Comparison of ENCODE assay signal across 21 cellular contexts in genomic region chr2:20917724-20918572, GRCh38.
A peak's percentile ranks its signal among the peaks of the same experiment; 100 is the strongest.
DNase-seq lines count a peak whose midpoint lies in the region; ATAC-seq and TF ChIP-seq lines count a peak whose summit lies in the region.
"Had no signal": no experiment of that assay in that cellular context is flagged by ENCODE, and none has a peak within 500 bp of the region (broad histone marks: within the 10 kb centered on the region; RNA-seq: fewer than 3 reads in every experiment).

No MANE protein-coding gene starts in this region.

- H3K9me3 ChIP-seq in fibroblast of lung (ENCODE audit: control insufficient read depth, insufficient read depth, low read depth, low read length) = no peaks in the 10 kb centered on the region
- H3K9me3 ChIP-seq: prostate gland, transverse colon had no signal

- no peaks in the 10 kb centered on the region for H3K79me2 ChIP-seq in fibroblast of lung (ENCODE audit: control insufficient read depth, insufficient read depth, low read length)

- H3K27ac ChIP-seq in fibroblast of lung (ENCODE audit: insufficient read depth, low read length) = peak overlapping the region; percentile 47
- H3K27ac ChIP-seq: transverse colon had no signal

- H4K20me1 ChIP-seq in fibroblast of lung (ENCODE audit: control insufficient read depth, extremely low read depth, insufficient read depth, low read length) = no peaks in the 10 kb centered on the region

- no peak overlapping the region for H3K4me3 Mint-ChIP-seq in nephron
- H3K4me3 Mint-ChIP-seq: naive B cell; stimulated activated effector memory CD8-positive, alpha-beta T cell treated with anti-CD3 and anti-CD28 coated beads, Interleukin-12 subunit alpha, Interleukin-12 subunit beta, amount 100 ng/mL, for 72 hours had no signal

- H3K36me3 ChIP-seq in fibroblast of lung (ENCODE audit: control insufficient read depth, insufficient read depth, low read length) = no peaks in the 10 kb centered on the region
- H3K36me3 ChIP-seq: prostate gland, transverse colon had no signal

- peaks cover 7% of the 10 kb centered on the region for H3K4me1 ChIP-seq in fibroblast of lung (ENCODE audit: control insufficient read depth, extremely low read depth, insufficient read depth, low read length)
- H3K4me1 ChIP-seq: transverse colon had no signal

- peak overlapping the region; percentile 59 for H3K4me2 ChIP-seq in fibroblast of lung (ENCODE audit: extremely low read depth, insufficient read depth, low read length)

- ATAC-seq in SK-N-SH treated with all-trans-retinoic acid at 6 μM for 48 hours (peak; percentile 75), HG03571 (IDR thresholded peaks at IDR 0.05; ENCODE audit: unreplicated experiment) (no peak), GM21360 (IDR thresholded peaks at IDR 0.05; ENCODE audit: unreplicated experiment) (no peak)
- ATAC-seq: activated naive CD4-positive, alpha-beta T cell treated with anti-CD3 and anti-CD28 coated beads, Interleukin-2, amount 50 U/mL, for 72 hours; stimulated activated effector memory CD8-positive, alpha-beta T cell treated with anti-CD3 and anti-CD28 coated beads, Interleukin-12 subunit alpha, Interleukin-12 subunit beta, amount 100 ng/mL, for 72 hours had no signal

- no peaks in the 10 kb centered on the region for H3K36me3 Mint-ChIP-seq in nephron (ENCODE audit: low read depth)
- H3K36me3 Mint-ChIP-seq: activated naive CD4-positive, alpha-beta T cell treated with anti-CD3 and anti-CD28 coated beads, Interleukin-2, amount 50 U/mL, for 72 hours; naive B cell; stimulated activated effector memory CD8-positive, alpha-beta T cell treated with anti-CD3 and anti-CD28 coated beads, Interleukin-12 subunit alpha, Interleukin-12 subunit beta, amount 100 ng/mL, for 72 hours had no signal

- H3K27ac Mint-ChIP-seq in nephron = peak overlapping the region in 2 of 3 experiments; percentile 12 to 50
- H3K27ac Mint-ChIP-seq: activated naive CD4-positive, alpha-beta T cell treated with anti-CD3 and anti-CD28 coated beads, Interleukin-2, amount 50 U/mL, for 72 hours; naive B cell; stimulated activated effector memory CD8-positive, alpha-beta T cell treated with anti-CD3 and anti-CD28 coated beads, Interleukin-12 subunit alpha, Interleukin-12 subunit beta, amount 100 ng/mL, for 72 hours had no signal

- no peak overlapping the region for H2AFZ ChIP-seq in fibroblast of lung (ENCODE audit: low read length)

- peak; percentile 11 for DNase-seq in AG10803 (ENCODE audit: low read depth)
- peak; percentile 14 to 52 for DNase-seq in fibroblast of lung (ENCODE audit: low read depth in 2 of 2)
- no peak for DNase-seq in iPS-NIHi11 (ENCODE audit: low spot score)
- DNase-seq in NCI-H2171 treated with DMSO at 0.1 percent for 48 hours (lab: John Stamatoyannopoulos, UW) = no peak
- DNase-seq: activated CD4-positive, alpha-beta T cell treated with anti-CD3 and anti-CD28 coated beads, Interleukin-2, amount 50 U/mL, for 4 hours; activated T-cell treated with anti-CD3 and anti-CD28 coated beads, Interleukin-2, amount 50 U/mL, for 1 hour; DMS53; effector memory CD4-positive, alpha-beta T cell; KBM-7; left ventricle myocardium superior; naive B cell; NCI-H1048; NCI-H2081 treated with DMSO at 0.1 percent for 48 hours; transverse colon had no signal

- H3K9ac ChIP-seq in fibroblast of lung (ENCODE audit: insufficient read depth, low read length) = no peak overlapping the region

- H3K27me3 ChIP-seq in fibroblast of lung (ENCODE audit: control insufficient read depth, insufficient read depth, low read length) = no peaks in the 10 kb centered on the region
- H3K27me3 ChIP-seq: transverse colon had no signal

- peaks cover 36% of the 10 kb centered on the region for H3K27me3 Mint-ChIP-seq in nephron (ENCODE audit: low read depth)

- no peaks in the 10 kb centered on the region for H3K9me3 Mint-ChIP-seq in nephron
- H3K9me3 Mint-ChIP-seq: activated naive CD4-positive, alpha-beta T cell treated with anti-CD3 and anti-CD28 coated beads, Interleukin-2, amount 50 U/mL, for 72 hours; naive B cell; stimulated activated effector memory CD8-positive, alpha-beta T cell treated with anti-CD3 and anti-CD28 coated beads, Interleukin-12 subunit alpha, Interleukin-12 subunit beta, amount 100 ng/mL, for 72 hours had no signal

- H3K4me3 ChIP-seq in AG10803 (ENCODE audit: low read length) (no peak overlapping the region), fibroblast of lung (replicated peaks in 1 of 4; ENCODE audit: control extremely low read depth in 1 of 4, insufficient read depth in 1 of 4, low read depth in 3 of 4, low read length in 4 of 4) (no peak overlapping the region)
- H3K4me3 ChIP-seq: prostate gland, transverse colon had no signal

- H3K4me1 Mint-ChIP-seq in nephron = peaks cover 26% of the 10 kb centered on the region
- H3K4me1 Mint-ChIP-seq: naive B cell had no signal

- TF ChIP-seq CTCF in AG10803 (conservative IDR thresholded peaks at IDR 0.05; ENCODE audit: low read length) (no peak), fibroblast of lung (conservative IDR thresholded peaks at IDR 0.05 in 1 of 2, IDR thresholded peaks at IDR 0.05 in 1 of 2; ENCODE audit: low read depth in 1 of 2, low read length in 2 of 2) (no peak), nephron (IDR thresholded peaks at IDR 0.05; ENCODE audit: unreplicated experiment in 3 of 3) (no peak)

TF ChIP-seq in SK-N-SH treated with all-trans-retinoic acid at 6 μM for 48 hours, 23 proteins besides CTCF, POLR2A, EP300 and RAD21:
- TF ChIP-seq PATZ1 (CRISPR knock-in tag; IDR thresholded peaks at IDR 0.05; ENCODE audit: borderline replicate concordance) (no peak), ISL1 (CRISPR knock-in tag; IDR thresholded peaks at IDR 0.05) (peak; percentile 92), CSRNP3 (CRISPR knock-in tag; IDR thresholded peaks at IDR 0.05) (no peak), RARB (CRISPR knock-in tag; IDR thresholded peaks at IDR 0.05) (no peak), SNAI2 (CRISPR knock-in tag; IDR thresholded peaks at IDR 0.05) (no peak), BACH2 (CRISPR knock-in tag; IDR thresholded peaks at IDR 0.05; ENCODE audit: borderline replicate concordance) (no peak), CREB5 (CRISPR knock-in tag; IDR thresholded peaks at IDR 0.05; ENCODE audit: low read depth) (0 out of 2 replicates have a peak, but pooled peaks have one; percentile 56), ESRRG (CRISPR knock-in tag; IDR thresholded peaks at IDR 0.05) (no peak), TCF4 (CRISPR knock-in tag; IDR thresholded peaks at IDR 0.05; ENCODE audit: borderline replicate concordance) (0 out of 2 replicates have a peak, but pooled peaks have one; percentile 42)

Comparison
In these comparisons a context has a peak if more than half of its experiments do, and no peak if none do; other contexts are left out.
1. DNase-seq: peak in AG10803 (single experiment) and fibroblast of lung (2 of 2); none in iPS-NIHi11 (single experiment) and NCI-H2171 treated with DMSO at 0.1 percent for 48 hours (single experiment).